17 cellular contexts compared by ENCODE assay signal in the genomic region with DNA sequence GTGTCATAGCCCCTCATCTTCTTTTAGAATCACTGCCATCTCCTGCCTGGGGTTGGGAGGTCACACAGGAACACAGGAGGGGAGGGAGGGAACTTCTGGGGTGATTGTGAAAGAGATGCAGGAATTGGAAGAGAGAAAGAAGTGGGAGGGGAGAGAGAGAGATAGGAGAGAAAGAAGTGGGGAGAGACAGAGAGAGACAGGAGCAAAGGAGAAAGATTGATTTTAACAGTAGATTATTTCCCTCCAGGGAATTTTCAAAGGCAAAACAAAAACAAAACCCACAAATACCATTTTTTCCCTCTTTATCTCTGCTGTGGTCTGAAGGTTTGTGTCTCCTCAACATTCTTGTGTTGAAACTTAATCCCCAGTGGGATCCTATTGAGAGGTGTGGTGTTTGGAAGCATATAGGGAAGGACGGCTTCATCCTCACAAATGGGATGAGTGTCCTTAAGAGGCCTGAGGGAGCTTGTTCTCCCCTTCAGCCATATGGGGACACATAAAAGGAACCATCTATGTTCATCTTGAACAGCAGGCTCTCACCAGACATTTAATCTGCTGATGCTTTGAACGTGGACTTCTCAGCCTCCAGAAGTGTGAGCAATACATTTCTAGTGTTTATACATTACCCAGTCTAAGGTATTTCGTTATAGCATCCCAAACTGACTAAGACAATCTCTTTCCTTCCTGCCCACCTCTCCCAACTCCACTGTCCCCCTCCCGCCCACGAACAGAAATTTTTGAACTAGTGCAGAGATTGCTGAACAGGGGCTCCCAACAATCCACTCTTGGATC.
A peak's percentile ranks its signal among the peaks of the same experiment; 100 is the strongest.
DNase-seq lines count a peak whose midpoint lies in the region; ATAC-seq, FAIRE-seq and TF ChIP-seq lines count a peak whose summit lies in the region.
"Had no signal": no experiment of that assay in that cellular context is flagged by ENCODE, and none has a peak within 500 bp of the region (broad histone marks: within the 10 kb centered on the region; RNA-seq: fewer than 3 reads in every experiment).

No MANE protein-coding gene starts in this region.

- ATAC-seq in sciatic nerve (peak; percentile 80), HG03097 (IDR thresholded peaks at IDR 0.05; ENCODE audit: low FRiP score, unreplicated experiment) (no peak)
- no peak for ATAC-seq in activated CD8-positive, alpha-beta T cell treated with anti-CD3 and anti-CD28 coated beads for 36 hours
- ATAC-seq: heart left ventricle; left lobe of liver; naive thymus-derived CD4-positive, alpha-beta T cell had no signal

- no peak overlapping the region for H3K4me3 Mint-ChIP-seq in activated CD8-positive, alpha-beta T cell treated with anti-CD3 and anti-CD28 coated beads for 36 hours
- H3K4me3 Mint-ChIP-seq: activated naive CD4-positive, alpha-beta T cell treated with anti-CD3 and anti-CD28 coated beads for 36 hours; CD4-positive, alpha-beta memory T cell; naive thymus-derived CD4-positive, alpha-beta T cell had no signal

- no peaks in the 10 kb centered on the region for H3K79me2 ChIP-seq in H1 (ENCODE audit: control insufficient read depth in 1 of 2, insufficient read depth in 2 of 2, low read length in 2 of 2)

- H3K4me1 ChIP-seq in H1 (replicated peaks in 1 of 4; ENCODE audit: control insufficient read depth in 3 of 4, insufficient read depth in 4 of 4, low read length in 3 of 4) (peaks cover 0 to 13% (median 3%) of the 10 kb centered on the region in 4 experiments; a peak in 6 of 7 replicates), esophagus squamous epithelium (peaks cover 0 to 9% (median 0%) of the 10 kb centered on the region in 3 donors)
- H3K4me1 ChIP-seq: uterus had no signal

- no peak overlapping the region for H4K8ac ChIP-seq in H1 (ENCODE audit: extremely low read depth, insufficient read depth, low read length)

- peak; percentile 34 for DNase-seq in EL
- peak; percentile 60 for DNase-seq in NCI-H82 treated with DMSO at 0.1 percent for 48 hours (lab: John Stamatoyannopoulos, UW; ENCODE audit: unreplicated experiment)
- DNase-seq in H1 (ENCODE audit: low read depth in 1 of 2, low spot score in 2 of 2) = no peak
- no peak for DNase-seq in sciatic nerve (ENCODE audit: low spot score)
- DNase-seq in NCI-H1092 treated with DMSO at 0.1 percent for 48 hours (lab: John Stamatoyannopoulos, UW) = no peak
- no peak for DNase-seq in esophagus squamous epithelium (lab: John Stamatoyannopoulos, UW)
- no peak for DNase-seq in activated CD8-positive, alpha-beta T cell treated with anti-CD3 and anti-CD28 coated beads for 36 hours
- DNase-seq: activated naive CD4-positive, alpha-beta T cell treated with anti-CD3 and anti-CD28 coated beads for 36 hours; CD4-positive, alpha-beta memory T cell; heart left ventricle; naive thymus-derived CD4-positive, alpha-beta T cell; NCI-H2081 treated with DMSO at 0.1 percent for 48 hours; stimulated activated CD4-positive, alpha-beta T cell treated with anti-CD3 and anti-CD28 coated beads, Interleukin-2, amount 100 ng/mL, for 48 hours; uterus had no signal

- H4K91ac ChIP-seq in H1 (replicated peaks; ENCODE audit: insufficient read length, low read length) = no peak overlapping the region

- FAIRE-seq in H1 (lab: Jason Lieb, UNC) = no peak

- peak overlapping the region; percentile 86; the same call in 1 of the 2 replicates for H2AFZ ChIP-seq in H1 (ENCODE audit: low read length)

- H3K36me3 Mint-ChIP-seq in activated CD8-positive, alpha-beta T cell treated with anti-CD3 and anti-CD28 coated beads for 36 hours (ENCODE audit: low read depth) = no peaks in the 10 kb centered on the region
- H3K36me3 Mint-ChIP-seq: CD4-positive, alpha-beta memory T cell had no signal

- H3K36me3 ChIP-seq in H1 (ENCODE audit: control insufficient read depth in 2 of 4, insufficient read depth in 4 of 4, low read length in 3 of 4) = no peaks in the 10 kb centered on the region
- H3K36me3 ChIP-seq in esophagus squamous epithelium = no peaks in the 10 kb centered on the region
- H3K36me3 ChIP-seq: heart left ventricle, uterus had no signal

- H3K9me3 Mint-ChIP-seq in activated CD8-positive, alpha-beta T cell treated with anti-CD3 and anti-CD28 coated beads for 36 hours = no peaks in the 10 kb centered on the region
- H3K9me3 Mint-ChIP-seq: activated naive CD4-positive, alpha-beta T cell treated with anti-CD3 and anti-CD28 coated beads for 36 hours; CD4-positive, alpha-beta memory T cell had no signal

- no peak overlapping the region for H3K14ac ChIP-seq in H1 (ENCODE audit: insufficient read length)

- TF ChIP-seq EP300 in H1 (IDR thresholded peaks at IDR 0.05; ENCODE audit: borderline replicate concordance in 1 of 2, low read depth in 2 of 2, low read length in 2 of 2) = no peak

- H3K9me3 ChIP-seq in H1 (ENCODE audit: insufficient read depth in 2 of 2, low read depth in 1 of 2, low read length in 1 of 2) (no peaks in the 10 kb centered on the region), esophagus squamous epithelium (no peaks in the 10 kb centered on the region)
- H3K9me3 ChIP-seq: heart left ventricle, uterus had no signal

- no peak overlapping the region for H3K4ac ChIP-seq in H1 (replicated peaks; ENCODE audit: insufficient read length, low read depth, low read length)

- no peak overlapping the region for H2BK15ac ChIP-seq in H1 (ENCODE audit: low read length)

- no peak overlapping the region for H2BK5ac ChIP-seq in H1 (ENCODE audit: low read depth, low read length)

- no peaks in the 10 kb centered on the region for H3K27me3 ChIP-seq in H1 (replicated peaks in 1 of 4; ENCODE audit: control insufficient read depth in 3 of 4, extremely low read depth in 1 of 4, insufficient read depth in 3 of 4, low read length in 3 of 4)
- H3K27me3 ChIP-seq in esophagus squamous epithelium = peaks cover 0 to 3% (median 0%) of the 10 kb centered on the region in 4 donors
- H3K27me3 ChIP-seq: heart left ventricle, uterus had no signal

- no peak for TF ChIP-seq POLR2A in H1 (IDR thresholded peaks at IDR 0.05; ENCODE audit: control extremely low read depth in 1 of 2, low read depth in 2 of 2, low read length in 2 of 2)
- no peak for TF ChIP-seq POLR2A in esophagus squamous epithelium (IDR thresholded peaks at IDR 0.05)

- intact Hi-C loops in sciatic nerve (cut with DNase I) (no loop called here), esophagus squamous epithelium (cut with DNase I) (no loop called here)
- intact Hi-C loops in activated CD8-positive, alpha-beta T cell treated with anti-CD3 and anti-CD28 coated beads for 36 hours (cut with micrococcal nuclease) = no loop called here

- POLR2A ChIA-PET in H1 (lab: Charles Lee; ENCODE audit: partially characterized antibody) = interaction anchor here (1.2 kb wide), 1 partner anchor 12 kb away, joined by 3 read pairs; no protein-coding TSS in a partner anchor
- POLR2A ChIA-PET in activated CD8-positive, alpha-beta T cell treated with anti-CD3 and anti-CD28 coated beads for 36 hours (lab: Charles Lee) = no interaction called here

- no peak overlapping the region for H3K27ac ChIP-seq in H1 (ENCODE audit: low read depth, low read length)
- H3K27ac ChIP-seq in esophagus squamous epithelium = no peak overlapping the region
- H3K27ac ChIP-seq: heart left ventricle, SK-N-MC, uterus had no signal

- H2BK12ac ChIP-seq in H1 (ENCODE audit: low read depth, low read length) = no peak overlapping the region

- no peak overlapping the region for H2AK5ac ChIP-seq in H1 (ENCODE audit: low read depth, low read length)

- H3K4me1 Mint-ChIP-seq in activated CD8-positive, alpha-beta T cell treated with anti-CD3 and anti-CD28 coated beads for 36 hours (ENCODE audit: low read depth) = peaks cover 4% of the 10 kb centered on the region

- no peak overlapping the region for H3K23ac ChIP-seq in H1 (ENCODE audit: insufficient read length)

- no peaks in the 10 kb centered on the region for H4K20me1 ChIP-seq in H1 (replicated peaks in 1 of 2; ENCODE audit: control insufficient read depth in 1 of 2, insufficient read depth in 2 of 2, low read length in 2 of 2)

- no peak overlapping the region for H3K18ac ChIP-seq in H1 (ENCODE audit: extremely low read depth, low read length)

- H3K4me2 ChIP-seq in H1 (ENCODE audit: insufficient read depth in 1 of 2, low read depth in 2 of 2, low read length in 2 of 2) = no peak overlapping the region

- H2BK20ac ChIP-seq in H1 (ENCODE audit: low read length) = no peak overlapping the region

- H3K79me1 ChIP-seq in H1 (ENCODE audit: low read depth, low read length) = no peaks in the 10 kb centered on the region

- no peak overlapping the region for H3K27ac Mint-ChIP-seq in activated CD8-positive, alpha-beta T cell treated with anti-CD3 and anti-CD28 coated beads for 36 hours
- H3K27ac Mint-ChIP-seq: activated naive CD4-positive, alpha-beta T cell treated with anti-CD3 and anti-CD28 coated beads for 36 hours had no signal

- H3K27me3 Mint-ChIP-seq in activated CD8-positive, alpha-beta T cell treated with anti-CD3 and anti-CD28 coated beads for 36 hours = peaks cover 2% of the 10 kb centered on the region
- H3K27me3 Mint-ChIP-seq: CD4-positive, alpha-beta memory T cell; naive thymus-derived CD4-positive, alpha-beta T cell had no signal

- H3K4me3 ChIP-seq in H1 (ENCODE audit: extremely low read depth in 1 of 4, insufficient read depth in 2 of 4, low read depth in 3 of 4, low read length in 4 of 4) (no peak overlapping the region), esophagus squamous epithelium (no peak overlapping the region)
- H3K4me3 ChIP-seq: heart left ventricle, SK-N-MC, uterus had no signal

- no peak overlapping the region for H3K9ac ChIP-seq in H1 (replicated peaks in 1 of 4; ENCODE audit: extremely low read depth in 1 of 4, low read depth in 3 of 4, low read length in 3 of 4)

- no peak overlapping the region for H3K56ac ChIP-seq in H1 (replicated peaks; ENCODE audit: insufficient read length, low read depth, low read length)

- TF ChIP-seq RAD21 in H1 (IDR thresholded peaks at IDR 0.05 in 1 of 2, conservative IDR thresholded peaks at IDR 0.05 in 1 of 2; ENCODE audit: low read depth in 2 of 2, low read length in 2 of 2) = no peak

- TF ChIP-seq CTCF in H1 (IDR thresholded peaks at IDR 0.05; ENCODE audit: control extremely low read depth in 1 of 3, insufficient read depth in 1 of 3, low read depth in 1 of 3, low read length in 3 of 3) (no peak), esophagus squamous epithelium (IDR thresholded peaks at IDR 0.05) (no peak)
- no peak for TF ChIP-seq CTCF in activated CD8-positive, alpha-beta T cell treated with anti-CD3 and anti-CD28 coated beads for 36 hours (IDR thresholded peaks at IDR 0.05)

- CTCF ChIA-PET in H1 (lab: Charles Lee; ENCODE audit: partially characterized antibody) = interaction anchor here (0.7 to 1.4 kb wide), 4 partner anchors 11 to 48 kb away, joined by 3 to 5 read pairs (median 4); no protein-coding TSS in a partner anchor
- CTCF ChIA-PET in activated CD8-positive, alpha-beta T cell treated with anti-CD3 and anti-CD28 coated beads for 36 hours (lab: Charles Lee) = no interaction called here

- H4K5ac ChIP-seq in H1 (ENCODE audit: insufficient read length, low read depth, low read length) = no peak overlapping the region

- WGBS in H1 (ENCODE audit: extremely low coverage in 1 of 2, insufficient coverage in 1 of 2, insufficient read length in 1 of 2, insufficient replicate concordance in 2 of 2, low coverage in 1 of 2, low lambda C conversion rate in 2 of 2, missing lambda C conversion rate in 1 of 2), 2 experiments = 94% methylated on average over 5 of the region's 5 CpGs; no CpG with 5 or more reads in 1 of the 2 experiments
- 73 to 87% methylated on average over 5 of the region's 5 CpGs for WGBS in esophagus squamous epithelium, 2 donors

- no peak overlapping the region for H2BK120ac ChIP-seq in H1 (replicated peaks; ENCODE audit: low read depth, low read length)

- H3K23me2 ChIP-seq in H1 (ENCODE audit: low read depth, low read length) = no peaks in the 10 kb centered on the region

Comparison
In these comparisons a context has a peak if more than half of its experiments do, and no peak if none do; other contexts are left out.
1. DNase-seq: peak in EL (single experiment) and NCI-H82 treated with DMSO at 0.1 percent for 48 hours (single experiment); none in H1 (0 of 2), sciatic nerve (single experiment), NCI-H1092 treated with DMSO at 0.1 percent for 48 hours (single experiment), esophagus squamous epithelium (single experiment) and activated CD8-positive, alpha-beta T cell treated with anti-CD3 and anti-CD28 coated beads for 36 hours (single experiment).